In the genomic region with DNA sequence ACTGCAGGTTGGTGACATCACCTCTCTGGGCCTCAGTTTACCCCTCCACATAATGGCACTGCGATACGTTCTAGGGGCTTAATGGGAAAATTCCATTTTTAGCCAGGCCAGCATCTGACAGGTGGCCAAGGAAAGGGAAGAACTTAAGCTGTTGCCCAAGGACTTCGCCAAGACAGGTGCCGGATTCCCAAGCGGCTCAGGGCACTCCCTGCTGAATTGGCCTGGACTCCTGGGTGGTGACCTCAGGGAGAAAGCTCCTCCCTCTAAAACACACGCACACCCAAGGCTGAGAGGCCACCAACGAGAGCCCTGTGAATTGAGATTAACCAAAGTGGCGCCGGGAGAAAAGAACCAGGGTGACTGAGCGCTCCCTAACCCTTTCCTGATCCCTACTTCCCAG, we compare ENCODE assay signal across 8 cellular contexts. TPM values are rescaled to one million over a fixed set of nuclear protein-coding genes. Genes with fewer than 3 reads are reported as not detected.
A peak's percentile ranks its signal among the peaks of the same experiment; 100 is the strongest.
DNase-seq lines count a peak whose midpoint lies in the region; ATAC-seq and TF ChIP-seq lines count a peak whose summit lies in the region.

No MANE protein-coding gene starts in this region.

- H3K79me2 ChIP-seq in KMS-11 (ENCODE audit: insufficient read depth, low read depth), result no peaks in the 10 kb centered on the region

- no peak for DNase-seq in AG10803 (ENCODE audit: low read depth)
- no peak for DNase-seq in ureter (ENCODE audit: low spot score)

- H3K27ac ChIP-seq in KMS-11, result no peak overlapping the region
- peak overlapping the region; percentile 81 for H3K27ac ChIP-seq in cingulate gyrus (ENCODE audit: low read depth, low read length)
- no peak overlapping the region for H3K27ac ChIP-seq in muscle layer of duodenum (ENCODE audit: low read length)

- H3K4me1 ChIP-seq in KMS-11 (ENCODE audit: low read depth, poor library complexity, severe bottlenecking), result peaks cover 29% of the 10 kb centered on the region
- peaks cover 0 to 15% of the 10 kb centered on the region in 2 donors for H3K4me1 ChIP-seq in muscle layer of duodenum (ENCODE audit: control insufficient read depth in 1 of 2, insufficient read depth in 2 of 2, low read length in 2 of 2)

- H2AFZ ChIP-seq in KMS-11 (ENCODE audit: low read depth), result no peak overlapping the region

- peak overlapping the region; percentile 89; the same call in 1 of the 2 replicates for H3K4me2 ChIP-seq in KMS-11

- no peaks in the 10 kb centered on the region; the same call in 1 of the 2 replicates for H3K27me3 ChIP-seq in KMS-11 (ENCODE audit: insufficient read depth, low read depth)
- H3K27me3 ChIP-seq in muscle layer of duodenum (ENCODE audit: low read depth, low read length), result no peaks in the 10 kb centered on the region

- TF ChIP-seq CTCF in AG10803 (conservative IDR thresholded peaks at IDR 0.05; ENCODE audit: low read length), result no peak
- TF ChIP-seq CTCF in KMS-11 (conservative IDR thresholded peaks at IDR 0.05; ENCODE audit: low read depth, low read length), result no peak

- no peaks in the 10 kb centered on the region for H4K20me1 ChIP-seq in KMS-11 (ENCODE audit: insufficient read depth)

- no peak for ATAC-seq in GM21619 (IDR thresholded peaks at IDR 0.05; ENCODE audit: unreplicated experiment)
- ATAC-seq in HG03521 (IDR thresholded peaks at IDR 0.05; ENCODE audit: unreplicated experiment), result no peak
- no peak for ATAC-seq in GM21529 (IDR thresholded peaks at IDR 0.05; ENCODE audit: unreplicated experiment)

- H3K36me3 ChIP-seq in KMS-11 (ENCODE audit: insufficient read depth) (no peaks in the 10 kb centered on the region), muscle layer of duodenum (ENCODE audit: control insufficient read depth in 1 of 2, insufficient read depth in 2 of 2, low read length in 2 of 2) (peaks cover 0 to 3% of the 10 kb centered on the region in 2 donors)

- no peaks in the 10 kb centered on the region for H3K9me3 ChIP-seq in muscle layer of duodenum (ENCODE audit: control insufficient read depth in 1 of 2, low read length in 2 of 2)

- no peak overlapping the region for H3K9ac ChIP-seq in KMS-11

- peak overlapping the region; percentile 83 for H3K4me3 ChIP-seq in AG10803 (ENCODE audit: low read length)
- no peak overlapping the region for H3K4me3 ChIP-seq in KMS-11 (IDR thresholded peaks at IDR 0.05; ENCODE audit: insufficient read depth, low read depth, low read length)
- peak overlapping the region; percentile 62 to 80 for H3K4me3 ChIP-seq in muscle layer of duodenum (ENCODE audit: low read depth in 1 of 2, low read length in 2 of 2)

RNA-seq across cellular contexts. Expression of a gene that starts 13.3 kb away (rescaled TPM):
- total RNA-seq in ureter, result 12.4 TPM

RNA-seq across cellular contexts. Expression of a gene that starts 24.1 kb away (rescaled TPM):
- 1.6 TPM for total RNA-seq in ureter

RNA-seq across cellular contexts. Expression of a gene that starts 42.1 kb away (rescaled TPM):
- 29.2 TPM for total RNA-seq in ureter
